ENCODE assay signal across 9 cellular contexts in the genomic region with DNA sequence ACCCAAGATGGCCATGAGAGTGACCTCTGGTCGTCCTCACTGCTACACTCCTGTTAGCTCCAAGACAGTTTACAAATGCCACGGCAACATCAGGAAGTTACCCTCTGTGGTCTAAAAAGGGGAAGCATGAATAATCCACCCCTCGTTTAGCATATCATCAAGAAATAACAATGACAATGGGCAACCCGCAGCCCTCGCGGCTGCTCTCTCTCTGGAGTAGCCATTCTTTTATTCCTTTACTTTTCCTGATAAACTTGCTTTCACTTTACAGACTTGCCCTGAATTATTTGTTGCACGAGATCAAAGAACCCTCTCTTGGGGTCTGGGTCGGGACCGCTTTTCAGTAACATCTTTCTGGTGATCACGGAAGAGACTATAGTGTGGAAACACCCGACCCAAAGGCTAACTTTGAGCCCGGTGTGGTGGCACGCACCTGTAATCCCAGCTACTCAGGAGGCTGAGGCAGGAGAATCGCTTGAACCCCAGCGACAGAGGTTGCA. TPM values are rescaled to one million over a fixed set of nuclear protein-coding genes. Genes with fewer than 3 reads are reported as not detected.
DNase-seq lines count a peak whose midpoint lies in the region; ATAC-seq, FAIRE-seq and TF ChIP-seq lines count a peak whose summit lies in the region.
"Had no signal": no experiment of that assay in that cellular context is flagged by ENCODE, and none has a peak within 500 bp of the region (broad histone marks: within the 10 kb centered on the region; RNA-seq: fewer than 3 reads in every experiment).

No MANE protein-coding gene starts in this region.

- H3K36me3 ChIP-seq in OCI-LY1 (ENCODE audit: insufficient read depth, low read length) (no peaks in the 10 kb centered on the region), endothelial cell of umbilical vein (ENCODE audit: control insufficient read depth in 2 of 2, extremely low read depth in 1 of 2, insufficient read depth in 2 of 2, low read length in 2 of 2) (no peaks in the 10 kb centered on the region), psoas muscle (ENCODE audit: insufficient read depth in 1 of 2, low read depth in 1 of 2) (no peaks in the 10 kb centered on the region), PC-3 (ENCODE audit: low read depth, low read length) (no peaks in the 10 kb centered on the region)

- no peak overlapping the region for H3K23ac ChIP-seq in H9 (ENCODE audit: insufficient read length, low read depth, low read length)

- H4K91ac ChIP-seq in H9 (ENCODE audit: insufficient read length, low read depth, low read length), result peak overlapping the region; percentile 9

- H3K9ac ChIP-seq in H9 (ENCODE audit: extremely low read depth, insufficient read length, low read length) (peak overlapping the region; percentile 74), OCI-LY1 (ENCODE audit: low read length) (peak overlapping the region; percentile 2; the same call in 1 of the 2 replicates), endothelial cell of umbilical vein (replicated peaks; ENCODE audit: extremely low read depth, insufficient read depth, low read length) (no peak overlapping the region), PC-3 (ENCODE audit: low read length) (no peak overlapping the region)

- POLR2A ChIA-PET in endothelial cell of umbilical vein (lab: Charles Lee), result interaction anchor here (0.6 kb wide), 1 partner anchor 163 kb away, joined by 12 read pairs; no protein-coding TSS in a partner anchor
- POLR2A ChIA-PET in PC-3 (lab: Charles Lee; ENCODE audit: unreplicated experiment), result no interaction called here
- POLR2A ChIA-PET in activated CD4-positive, alpha-beta T cell treated with anti-CD3 and anti-CD28 coated beads for 36 hours (lab: Charles Lee), result interaction anchor here (1.0 kb wide), 1 partner anchor 47 kb away, joined by 4 read pairs; no protein-coding TSS in a partner anchor

- peaks cover 4% of the 10 kb centered on the region for H3K23me2 ChIP-seq in H9 (ENCODE audit: insufficient read length, low read depth, low read length, poor library complexity, severe bottlenecking)

- peaks cover 32 to 38% of the 10 kb centered on the region in 2 experiments for H3K4me1 Mint-ChIP-seq in H9
- H3K4me1 Mint-ChIP-seq in activated CD4-positive, alpha-beta T cell treated with anti-CD3 and anti-CD28 coated beads for 36 hours, result peaks cover 13% of the 10 kb centered on the region

- H3F3A ChIP-seq in OCI-LY1 (ENCODE audit: insufficient read depth, low read length) (no peaks in the 10 kb centered on the region), PC-3 (ENCODE audit: low read length, unreplicated experiment) (no peaks in the 10 kb centered on the region)

- H2BK5ac ChIP-seq in H9 (ENCODE audit: insufficient read length, low read length), result no peak overlapping the region

- H3K27me3 Mint-ChIP-seq in H9 (ENCODE audit: low read depth), result no peaks in the 10 kb centered on the region
- peaks cover 5% of the 10 kb centered on the region for H3K27me3 Mint-ChIP-seq in activated CD4-positive, alpha-beta T cell treated with anti-CD3 and anti-CD28 coated beads for 36 hours

- H3K4ac ChIP-seq in H9 (ENCODE audit: low read depth, low read length), result no peak overlapping the region; the same call in 1 of the 2 replicates

- H3K4me3 ChIP-seq in OCI-LY1 (ENCODE audit: low read depth, low read length, poor library complexity, severe bottlenecking) (peak overlapping the region; percentile 49), endothelial cell of umbilical vein (replicated peaks in 1 of 3; ENCODE audit: insufficient read depth in 1 of 3, low read depth in 1 of 3, low read length in 3 of 3) (no peak overlapping the region), psoas muscle (peak overlapping the region; percentile 11), lower leg skin (ENCODE audit: low read depth, poor library complexity, severe bottlenecking) (no peak overlapping the region), PC-3 (ENCODE audit: low read length) (no peak overlapping the region)

- H3K14ac ChIP-seq in H9 (ENCODE audit: insufficient read depth, low read length), result peak overlapping the region; percentile 77; the same call in 1 of the 2 replicates

- TF ChIP-seq CTCF in H9 (conservative IDR thresholded peaks at IDR 0.05), result no peak
- TF ChIP-seq CTCF in OCI-LY1 (IDR thresholded peaks at IDR 0.05; ENCODE audit: low read length), result no peak
- no peak for TF ChIP-seq CTCF in endothelial cell of umbilical vein (IDR thresholded peaks at IDR 0.05; ENCODE audit: extremely low read depth in 1 of 2, insufficient read depth in 1 of 2, low read depth in 1 of 2, low read length in 2 of 2)
- TF ChIP-seq CTCF in psoas muscle (IDR thresholded peaks at IDR 0.05), result no peak
- no peak for TF ChIP-seq CTCF in lower leg skin (IDR thresholded peaks at IDR 0.05)
- TF ChIP-seq CTCF in PC-3 (conservative IDR thresholded peaks at IDR 0.05; ENCODE audit: low read depth, low read length), result no peak

- ATAC-seq in psoas muscle (peak in 1 of 4 donors; percentile 10), PC-3 (no peak)
- no peak for ATAC-seq in activated CD4-positive, alpha-beta T cell treated with anti-CD3 and anti-CD28 coated beads for 36 hours

- intact Hi-C loops in endothelial cell of umbilical vein (cut with micrococcal nuclease), result no loop called here
- intact Hi-C loops in psoas muscle (cut with DNase I), result loop anchor here in 1 of 2 donors (10.0 kb wide), 1 partner anchor 1889 kb away; no protein-coding TSS in a partner anchor
- intact Hi-C loops in lower leg skin (cut with DNase I; ENCODE audit: low total_unique reads), result no loop called here
- intact Hi-C loops in PC-3 (cut with micrococcal nuclease), result no loop called here
- intact Hi-C loops in activated CD4-positive, alpha-beta T cell treated with anti-CD3 and anti-CD28 coated beads for 36 hours (cut with DNase I, micrococcal nuclease), result no loop called here

- FAIRE-seq in endothelial cell of umbilical vein (lab: Jason Lieb, UNC), result peak; percentile 47
- FAIRE-seq: HTR-8/SVneo had no signal

- H3K9me2 ChIP-seq in OCI-LY1 (ENCODE audit: low read depth, low read length) (no peaks in the 10 kb centered on the region), PC-3 (replicated peaks; ENCODE audit: low read length) (no peaks in the 10 kb centered on the region)

- peaks cover 0 to 8% (median 0%) of the 10 kb centered on the region in 3 experiments; a peak in 4 of 7 replicates for H3K36me3 Mint-ChIP-seq in H9 (ENCODE audit: insufficient read depth in 1 of 3, low read depth in 3 of 3)
- H3K36me3 Mint-ChIP-seq in activated CD4-positive, alpha-beta T cell treated with anti-CD3 and anti-CD28 coated beads for 36 hours (ENCODE audit: low read depth), result no peaks in the 10 kb centered on the region

- WGBS in H9 (ENCODE audit: extremely low coverage, insufficient read length, low lambda C conversion rate), result no CpG with 5 or more reads among the region's 15 CpGs
- WGBS in psoas muscle, 3 donors, result 36 to 44% (median 43%) methylated on average over 15 of the region's 15 CpGs
- 51% methylated on average over 15 of the region's 15 CpGs for WGBS in lower leg skin, 2 donors

- H4K20me1 ChIP-seq in H9 (ENCODE audit: control insufficient read depth, insufficient read depth, insufficient read length) (no peaks in the 10 kb centered on the region), OCI-LY1 (ENCODE audit: insufficient read depth, low read length) (no peaks in the 10 kb centered on the region), endothelial cell of umbilical vein (replicated peaks; ENCODE audit: control insufficient read depth, extremely low read depth, insufficient read depth, low read length) (no peaks in the 10 kb centered on the region), PC-3 (ENCODE audit: low read length) (no peaks in the 10 kb centered on the region)

- H4K5ac ChIP-seq in H9 (ENCODE audit: insufficient read length, low read depth, low read length), result no peak overlapping the region

- no peak overlapping the region for H2AK5ac ChIP-seq in H9 (ENCODE audit: insufficient read length, low read length)

- peak overlapping the region; percentile 60 to 78 for H3K4me3 Mint-ChIP-seq in H9
- no peak overlapping the region for H3K4me3 Mint-ChIP-seq in activated CD4-positive, alpha-beta T cell treated with anti-CD3 and anti-CD28 coated beads for 36 hours

- H3K27me3 ChIP-seq in H9 (ENCODE audit: insufficient read depth, low read length), result no peaks in the 10 kb centered on the region
- H3K27me3 ChIP-seq in OCI-LY1 (ENCODE audit: insufficient read depth, low read length), result no peaks in the 10 kb centered on the region; the same call in 1 of the 2 replicates
- H3K27me3 ChIP-seq in endothelial cell of umbilical vein (ENCODE audit: control insufficient read depth in 2 of 2, insufficient read depth in 2 of 2, low read length in 2 of 2), result peaks cover 3 to 7% of the 10 kb centered on the region in 2 experiments
- H3K27me3 ChIP-seq in psoas muscle (ENCODE audit: insufficient read depth in 3 of 3, low read length in 2 of 3), result peaks cover 0 to 15% (median 2%) of the 10 kb centered on the region in 3 donors
- no peaks in the 10 kb centered on the region for H3K27me3 ChIP-seq in PC-3 (ENCODE audit: low read length)

- peak overlapping the region; percentile 0 for H3K18ac ChIP-seq in H9 (ENCODE audit: insufficient read length, low read depth, low read length)

- no peak overlapping the region for H2BK20ac ChIP-seq in H9 (ENCODE audit: low read depth, low read length, poor library complexity, severe bottlenecking)

- H3K79me1 ChIP-seq in H9 (ENCODE audit: insufficient read depth, low read depth, low read length, poor library complexity, severe bottlenecking), result peaks cover 7% of the 10 kb centered on the region

- H3T11ph ChIP-seq in H9 (ENCODE audit: low read length), result peak overlapping the region; percentile 70

- H2AFZ ChIP-seq in H9 (ENCODE audit: low read length), result no peak overlapping the region
- H2AFZ ChIP-seq in OCI-LY1 (ENCODE audit: low read length), result no peak overlapping the region
- H2AFZ ChIP-seq in endothelial cell of umbilical vein (ENCODE audit: low read depth, low read length), result peak overlapping the region; percentile 51
- H2AFZ ChIP-seq in PC-3 (ENCODE audit: low read length), result no peak overlapping the region

- H2BK12ac ChIP-seq in H9 (ENCODE audit: insufficient read length, low read depth, low read length), result no peak overlapping the region

- H3K79me2 ChIP-seq in H9 (ENCODE audit: insufficient read depth, low read length) (peaks cover 15% of the 10 kb centered on the region; the same call in 1 of the 2 replicates), OCI-LY1 (ENCODE audit: insufficient read depth, low read length) (no peaks in the 10 kb centered on the region), endothelial cell of umbilical vein (ENCODE audit: control insufficient read depth, insufficient read depth, low read length) (no peaks in the 10 kb centered on the region), PC-3 (ENCODE audit: low read length) (no peaks in the 10 kb centered on the region)

- H2BK120ac ChIP-seq in H9 (ENCODE audit: low read depth, low read length, poor library complexity, severe bottlenecking), result peak overlapping the region; percentile 99

- H3K4me1 ChIP-seq in H9 (ENCODE audit: insufficient read depth, low read length) (no peaks in the 10 kb centered on the region; the same call in 1 of the 2 replicates), OCI-LY1 (ENCODE audit: insufficient read depth, low read length, severe bottlenecking) (peaks cover 17% of the 10 kb centered on the region), endothelial cell of umbilical vein (ENCODE audit: control insufficient read depth, extremely low read depth, insufficient read depth, low read length) (no peaks in the 10 kb centered on the region), psoas muscle (no peaks in the 10 kb centered on the region), PC-3 (ENCODE audit: insufficient read depth, low read length) (peaks cover 9% of the 10 kb centered on the region; the same call in 1 of the 2 replicates)

- CTCF ChIA-PET in endothelial cell of umbilical vein (lab: Charles Lee), result interaction anchor here (1.1 kb wide), 1 partner anchor 19 kb away, joined by 4 read pairs; no protein-coding TSS in a partner anchor
- CTCF ChIA-PET in PC-3 (lab: Charles Lee), result no interaction called here
- CTCF ChIA-PET in activated CD4-positive, alpha-beta T cell treated with anti-CD3 and anti-CD28 coated beads for 36 hours (lab: Charles Lee), result interaction anchor here (0.6 kb wide), 2 partner anchors 15 to 227 kb away, joined by 3 read pairs; no protein-coding TSS in a partner anchor

- no peak overlapping the region for H4K8ac ChIP-seq in H9 (replicated peaks; ENCODE audit: insufficient read length, low read depth, low read length)

- peak overlapping the region; percentile 77 for H3K27ac ChIP-seq in H9 (ENCODE audit: insufficient read length, low read depth, low read length)
- H3K27ac ChIP-seq in OCI-LY1 (ENCODE audit: low read depth, low read length, poor library complexity, severe bottlenecking), result no peak overlapping the region
- no peak overlapping the region for H3K27ac ChIP-seq in endothelial cell of umbilical vein (ENCODE audit: insufficient read depth, low read depth, low read length)
- H3K27ac ChIP-seq in psoas muscle, result no peak overlapping the region
- no peak overlapping the region for H3K27ac ChIP-seq in PC-3 (ENCODE audit: low read length)

- TF ChIP-seq POLR2A in endothelial cell of umbilical vein (IDR thresholded peaks at IDR 0.05; ENCODE audit: low read depth, low read length) (no peak), lower leg skin (IDR thresholded peaks at IDR 0.05) (no peak)

- no peaks in the 10 kb centered on the region for H3K9me1 ChIP-seq in endothelial cell of umbilical vein (replicated peaks; ENCODE audit: control insufficient read depth, extremely low read depth, insufficient read depth, low read length)

- peak overlapping the region; percentile 99 for H3K4me2 ChIP-seq in H9 (ENCODE audit: insufficient read depth, insufficient read length, low read length)
- peak overlapping the region; percentile 55 for H3K4me2 ChIP-seq in OCI-LY1 (ENCODE audit: low read length)
- H3K4me2 ChIP-seq in endothelial cell of umbilical vein (ENCODE audit: insufficient read depth, low read length), result no peak overlapping the region
- H3K4me2 ChIP-seq in PC-3 (ENCODE audit: low read length), result no peak overlapping the region

- H3K9me3 Mint-ChIP-seq in H9, result no peaks in the 10 kb centered on the region; a peak in 3 of 5 replicates
- no peaks in the 10 kb centered on the region for H3K9me3 Mint-ChIP-seq in activated CD4-positive, alpha-beta T cell treated with anti-CD3 and anti-CD28 coated beads for 36 hours (ENCODE audit: low read depth)

- H2BK15ac ChIP-seq in H9 (ENCODE audit: low read depth, low read length), result no peak overlapping the region

- DNase-seq in H9 (peak; percentile 82), endothelial cell of umbilical vein (ENCODE audit: low read depth, low spot score) (no peak), psoas muscle (no peak), iPS-NIHi11 (ENCODE audit: low spot score) (no peak), lower leg skin (ENCODE audit: low spot score in 2 of 2) (no peak), PC-3 (no peak)
- no peak for DNase-seq in activated CD4-positive, alpha-beta T cell treated with anti-CD3 and anti-CD28 coated beads for 36 hours

- H3K27ac Mint-ChIP-seq in H9, result peak overlapping the region; percentile 83 to 96 (median 93)
- no peak overlapping the region for H3K27ac Mint-ChIP-seq in activated CD4-positive, alpha-beta T cell treated with anti-CD3 and anti-CD28 coated beads for 36 hours

- H3K56ac ChIP-seq in H9 (ENCODE audit: insufficient read length, low read depth, low read length), result no peak overlapping the region

- BruUV-seq in endothelial cell of umbilical vein (replicated peaks; lab: Mats Ljungman, UMichigan), result no TSS peak
- BruUV-seq in PC-3 (replicated peaks; lab: Mats Ljungman, UMichigan), result no TSS peak

- H3K9me3 ChIP-seq in H9 (ENCODE audit: control insufficient read depth, low read depth, low read length), result no peaks in the 10 kb centered on the region
- H3K9me3 ChIP-seq in OCI-LY1 (ENCODE audit: low read length), result no peaks in the 10 kb centered on the region
- no peaks in the 10 kb centered on the region for H3K9me3 ChIP-seq in endothelial cell of umbilical vein (replicated peaks; ENCODE audit: control insufficient read depth, insufficient read depth, low read length)
- H3K9me3 ChIP-seq in psoas muscle, result no peaks in the 10 kb centered on the region
- H3K9me3 ChIP-seq in PC-3 (ENCODE audit: low read length), result no peaks in the 10 kb centered on the region

- dilution Hi-C loops in endothelial cell of umbilical vein (cut with MboI; ENCODE audit: extremely low pct_ligation_motif_present, low sequenced_read_pairs), result no loop called here

RNA-seq across cellular contexts. Expression of a gene that starts 19.8 kb away (rescaled TPM):
- total RNA-seq in H9 (2021) (38.0 and 39.2 TPM in 2 replicates), endothelial cell of umbilical vein (30.2 and 37.0 TPM in 2 replicates), psoas muscle (10 to 100 TPM; 22.6 to 35.8 (median 33.4) TPM), lower leg skin (10 to 100 TPM; 12.3 to 23.4 (median 20.2) TPM), PC-3 (2014; rRNA removed) (50.0 and 55.8 TPM in 2 replicates)
- polyA plus RNA-seq in endothelial cell of umbilical vein (9.1 and 17.1 TPM in 2 replicates), psoas muscle (10 to 100 TPM; 53.3 to 76.8 (median 53.5) TPM)
- 18.6 and 19.5 TPM in 2 replicates for polyA plus RNA-seq in endothelial cell of umbilical vein (2011; cell fraction: cytosol; rRNA removed)
- polyA plus RNA-seq in endothelial cell of umbilical vein (2011; cell fraction: nucleus; rRNA removed), result 14.0 and 18.6 TPM in 2 replicates
- polyA plus RNA-seq in endothelial cell of umbilical vein (2012), result 21.4 and 57.5 TPM in 2 replicates
- polyA minus RNA-seq in endothelial cell of umbilical vein, result 4.4 and 5.0 TPM in 2 replicates
- 8.1 TPM for polyA minus RNA-seq in endothelial cell of umbilical vein (2011; cell fraction: cytosol; rRNA and poly(A)+ RNA removed)
- 14.3 and 18.8 TPM in 2 replicates for polyA minus RNA-seq in endothelial cell of umbilical vein (2011; cell fraction: nucleus; rRNA and poly(A)+ RNA removed)
- 10 to 100 TPM; 32.0 to 33.2 TPM for total RNA-seq in activated CD4-positive, alpha-beta T cell treated with anti-CD3 and anti-CD28 coated beads for 36 hours

RNA-seq across cellular contexts. Expression of a gene that starts 48.7 kb away (rescaled TPM):
- total RNA-seq in H9 (2021), result 651 and 657 TPM in 2 replicates
- 398 and 417 TPM in 2 replicates for total RNA-seq in endothelial cell of umbilical vein
- 45.9 and 68.7 TPM in 2 replicates for polyA plus RNA-seq in endothelial cell of umbilical vein
- 136 and 154 TPM in 2 replicates for polyA plus RNA-seq in endothelial cell of umbilical vein (2011; cell fraction: cytosol; rRNA removed)
- polyA plus RNA-seq in endothelial cell of umbilical vein (2011; cell fraction: nucleus; rRNA removed), result 137 and 210 TPM in 2 replicates
- polyA plus RNA-seq in endothelial cell of umbilical vein (2012), result 231 and 310 TPM in 2 replicates
- 253 and 258 TPM in 2 replicates for polyA minus RNA-seq in endothelial cell of umbilical vein
- polyA minus RNA-seq in endothelial cell of umbilical vein (2011; cell fraction: cytosol; rRNA and poly(A)+ RNA removed), result 227 TPM
- polyA minus RNA-seq in endothelial cell of umbilical vein (2011; cell fraction: nucleus; rRNA and poly(A)+ RNA removed), result 100 and 154 TPM in 2 replicates
- 100 to 1,000 TPM; 163 to 262 (median 202) TPM for total RNA-seq in psoas muscle
- polyA plus RNA-seq in psoas muscle, result 100 to 1,000 TPM; 110 to 186 (median 139) TPM
- 100 to 1,000 TPM; 183 to 262 (median 209) TPM for total RNA-seq in lower leg skin
- 431 and 503 TPM in 2 replicates for total RNA-seq in PC-3 (2014; rRNA removed)
- 100 to 1,000 TPM; 521 to 532 TPM for total RNA-seq in activated CD4-positive, alpha-beta T cell treated with anti-CD3 and anti-CD28 coated beads for 36 hours

Comparison
In these comparisons a context has a peak if more than half of its experiments do, and no peak if none do; other contexts are left out.
1. H3K4me2 ChIP-seq: peak in H9 (single experiment) and OCI-LY1 (single experiment); none in endothelial cell of umbilical vein (single experiment) and PC-3 (single experiment).
2. H3K9ac ChIP-seq: peak in H9 (single experiment) and OCI-LY1 (single experiment); none in endothelial cell of umbilical vein (single experiment) and PC-3 (single experiment).
3. H3K4me3 ChIP-seq: peak in OCI-LY1 (single experiment) and psoas muscle (single experiment); none in endothelial cell of umbilical vein (0 of 3), lower leg skin (single experiment) and PC-3 (single experiment).